ENCODE assay signal across 16 cellular contexts in genomic region chr16:3908951-3909437, GRCh38. TPM values are rescaled to one million over a fixed set of nuclear protein-coding genes. Genes with fewer than 3 reads are reported as not detected.
DNase-seq lines count a peak whose midpoint lies in the region; ATAC-seq and TF ChIP-seq lines count a peak whose summit lies in the region.
"Had no signal": no experiment of that assay in that cellular context is flagged by ENCODE, and none has a peak within 500 bp of the region (broad histone marks: within the 10 kb centered on the region; RNA-seq: fewer than 3 reads in every experiment).

No MANE protein-coding gene starts in this region.

- DNase-seq in adrenal gland, result peak in 6 of 7 donors; percentile 25 to 58 (median 32)
- no peak for DNase-seq in right lobe of liver
- DNase-seq in sciatic nerve (ENCODE audit: low spot score), result peak; percentile 54
- DNase-seq in kidney glomerular epithelial cell (lab: John Stamatoyannopoulos, UW), result no peak
- DNase-seq in NCI-H2081 treated with DMSO at 0.1 percent for 48 hours (lab: John Stamatoyannopoulos, UW), result no peak
- DNase-seq in A673 (ENCODE audit: low spot score), result no peak
- DNase-seq: AML-193, H9, NCI-H1105, NCI-H2081, NCI-H774, OCI-M1, SHP77 treated with DMSO at 0.1 percent for 48 hours, SK-N-SH had no signal

- 52 to 63% (median 60%) methylated on average over 6 to 17 of the region's 17 CpGs for WGBS in adrenal gland, 4 donors
- WGBS in right lobe of liver (ENCODE audit: insufficient coverage, low coverage, low lambda C conversion rate, missing lambda C conversion rate), result 65% methylated on average over 4 of the region's 17 CpGs

- peak in 5 of 6 experiments; percentile 19 to 47 (median 38) for TF ChIP-seq CTCF in adrenal gland (IDR thresholded peaks at IDR 0.05)
- TF ChIP-seq CTCF in right lobe of liver (IDR thresholded peaks at IDR 0.05), result peak in 3 of 4 donors; percentile 17 to 27 (median 19)
- no peak for TF ChIP-seq CTCF in A673 (conservative IDR thresholded peaks at IDR 0.05; ENCODE audit: low read depth, low read length)

- CTCF ChIA-PET in A673 (lab: Charles Lee), result no interaction called here

- H3K27me3 ChIP-seq in adrenal gland (no peaks in the 10 kb centered on the region), right lobe of liver (no peaks in the 10 kb centered on the region), A673 (replicated peaks; ENCODE audit: insufficient read depth, low read depth, low read length, poor library complexity) (no peaks in the 10 kb centered on the region)

- peak in 3 of 4 donors; percentile 25 to 59 (median 30) for ATAC-seq in right lobe of liver
- no peak for ATAC-seq in sciatic nerve
- ATAC-seq in HG03175 (IDR thresholded peaks at IDR 0.05; ENCODE audit: unreplicated experiment), result no peak

- H3K36me3 ChIP-seq in adrenal gland (replicated peaks in 1 of 2), result no peaks in the 10 kb centered on the region
- H3K36me3 ChIP-seq in right lobe of liver, result no peaks in the 10 kb centered on the region
- no peaks in the 10 kb centered on the region for H3K36me3 ChIP-seq in A673 (ENCODE audit: insufficient read depth, low read length, poor library complexity, severe bottlenecking)

- H3K9me3 ChIP-seq in adrenal gland (replicated peaks in 1 of 3) (no peaks in the 10 kb centered on the region), right lobe of liver (no peaks in the 10 kb centered on the region), A673 (ENCODE audit: low read depth, low read length, poor library complexity, severe bottlenecking) (no peaks in the 10 kb centered on the region)
- H3K9me3 ChIP-seq: SK-N-SH had no signal

- TF ChIP-seq POLR2A in adrenal gland (IDR thresholded peaks at IDR 0.05) (no peak), right lobe of liver (IDR thresholded peaks at IDR 0.05) (no peak)

- BruUV-seq in A673 (replicated peaks; lab: Mats Ljungman, UMichigan), result no TSS peak

- no peak overlapping the region for H3K27ac ChIP-seq in adrenal gland
- H3K27ac ChIP-seq in right lobe of liver, result no peak overlapping the region
- H3K27ac ChIP-seq in A673 (ENCODE audit: low read depth, low read length, poor library complexity, severe bottlenecking), result no peak overlapping the region
- H3K27ac ChIP-seq: C4-2B had no signal

- H3K4me1 ChIP-seq in adrenal gland (replicated peaks in 1 of 2), result no peaks in the 10 kb centered on the region
- H3K4me1 ChIP-seq in right lobe of liver, result no peaks in the 10 kb centered on the region
- no peaks in the 10 kb centered on the region for H3K4me1 ChIP-seq in A673 (ENCODE audit: insufficient read depth, low read length, poor library complexity, severe bottlenecking)

- intact Hi-C loops in adrenal gland (cut with DNase I) (no loop called here), right lobe of liver (cut with DNase I) (no loop called here), sciatic nerve (cut with DNase I) (no loop called here), A673 (cut with micrococcal nuclease; ENCODE audit: unreplicated experiment) (no loop called here)

- POLR2A ChIA-PET in A673 (lab: Charles Lee; ENCODE audit: low non-redundant PET), result no interaction called here

- H3K4me3 ChIP-seq in adrenal gland, result no peak overlapping the region
- no peak overlapping the region for H3K4me3 ChIP-seq in right lobe of liver
- H3K4me3 ChIP-seq in A673 (ENCODE audit: low read depth, low read length, poor library complexity, severe bottlenecking), result no peak overlapping the region

RNA-seq across cellular contexts. Expression of gene CREBBP, which starts 28.5 kb away (rescaled TPM):
- total RNA-seq in adrenal gland (10 to 100 TPM; 34.0 to 67.7 (median 48.6) TPM), right lobe of liver (10 to 100 TPM; 18.1 to 39.8 (median 29.2) TPM), sciatic nerve (120 TPM), A673 (2021) (76.1 and 79.6 TPM in 2 replicates)
- polyA plus RNA-seq in adrenal gland, result 10 to 100 TPM; 13.7 to 39.7 (median 25.3) TPM

Comparison
In these comparisons a context has a peak if more than half of its experiments do, and no peak if none do; other contexts are left out.
1. DNase-seq: peak in adrenal gland (6 of 7) and sciatic nerve (single experiment); none in right lobe of liver (0 of 3), kidney glomerular epithelial cell (single experiment), NCI-H2081 treated with DMSO at 0.1 percent for 48 hours (single experiment) and A673 (single experiment).
2. ATAC-seq: peak in right lobe of liver (3 of 4); none in sciatic nerve (single experiment) and HG03175 (single experiment).